Comparison of ENCODE assay signal across 16 cellular contexts in genomic region chr1:63817700-63818099, GRCh38. TPM values are rescaled to one million over a fixed set of nuclear protein-coding genes. Genes with fewer than 3 reads are reported as not detected.
DNase-seq lines count a peak whose midpoint lies in the region; ATAC-seq, FAIRE-seq and TF ChIP-seq lines count a peak whose summit lies in the region.
"Had no signal": no experiment of that assay in that cellular context is flagged by ENCODE, and none has a peak within 500 bp of the region (broad histone marks: within the 10 kb centered on the region; RNA-seq: fewer than 3 reads in every experiment).

No MANE protein-coding gene starts in this region.

- no peak overlapping the region for H4K91ac ChIP-seq in H9 (ENCODE audit: insufficient read length, low read depth, low read length)

- no peak for TF ChIP-seq EP300 in A549 (IDR thresholded peaks at IDR 0.05)

- no peak overlapping the region for H2AK5ac ChIP-seq in H9 (ENCODE audit: insufficient read length, low read length)

- CTCF ChIA-PET in A549 (lab: Yijun Ruan, JAX) (no interaction called here), WTC11 (lab: Charles Lee) (no interaction called here)

- no peak overlapping the region for H3K23ac ChIP-seq in H9 (ENCODE audit: insufficient read length, low read depth, low read length)

- FAIRE-seq in A549 (lab: Jason Lieb, UNC) = no peak
- FAIRE-seq: A204.1, H1 had no signal

- DNase-seq in A549 (ENCODE audit: low read depth in 1 of 2, low spot score in 1 of 2) = no peak
- DNase-seq in H9 = no peak
- DNase-seq in WTC11 (ENCODE audit: low spot score) = no peak
- DNase-seq in mesothelial cell of epicardium (ENCODE audit: low spot score in 2 of 2, unreplicated experiment in 2 of 2) = no peak
- DNase-seq in HUDEP-2 (lab: John Stamatoyannopoulos, UW; ENCODE audit: unreplicated experiment in 76 of 76) = no peak
- no peak for DNase-seq in activated T-cell treated with anti-CD3 and anti-CD28 coated beads, Interleukin-2, amount 50 U/mL, for 1 hour
- DNase-seq in RPMI8226 = no peak
- DNase-seq in Karpas-422 = no peak
- DNase-seq: AML-193; CD8-positive, alpha-beta T cell; DND-41; GF-D8; NCI-H1930; NCI-H510A treated with DMSO at 0.1 percent for 48 hours had no signal

- H3K9me2 ChIP-seq in Karpas-422 (replicated peaks; ENCODE audit: insufficient read depth, low read length) = no peaks in the 10 kb centered on the region

- H3K4me3 Mint-ChIP-seq in H9 = peak overlapping the region in 1 of 2 experiments; percentile 59; a peak in 2 of 5 replicates
- H3K4me3 Mint-ChIP-seq in WTC11 = no peak overlapping the region
- no peak overlapping the region for H3K4me3 Mint-ChIP-seq in mesothelial cell of epicardium
- H3K4me3 Mint-ChIP-seq: CD8-positive, alpha-beta T cell had no signal

- H3K4me1 ChIP-seq in A549 = peaks cover 51% of the 10 kb centered on the region
- H3K4me1 ChIP-seq in H9 (ENCODE audit: insufficient read depth, low read length) = peaks cover 19% of the 10 kb centered on the region
- no peaks in the 10 kb centered on the region for H3K4me1 ChIP-seq in Karpas-422 (ENCODE audit: low read length)

- peaks cover 26 to 40% (median 39%) of the 10 kb centered on the region in 3 experiments for H3K36me3 Mint-ChIP-seq in H9 (ENCODE audit: insufficient read depth in 1 of 3, low read depth in 3 of 3)
- peaks cover 39% of the 10 kb centered on the region for H3K36me3 Mint-ChIP-seq in WTC11
- H3K36me3 Mint-ChIP-seq in mesothelial cell of epicardium = peaks cover 15% of the 10 kb centered on the region
- H3K36me3 Mint-ChIP-seq: CD8-positive, alpha-beta T cell had no signal

- H3K9ac ChIP-seq in H9 (ENCODE audit: extremely low read depth, insufficient read length, low read length) (no peak overlapping the region), Karpas-422 (ENCODE audit: low read length) (no peak overlapping the region)

- no peak overlapping the region for H2BK5ac ChIP-seq in H9 (ENCODE audit: insufficient read length, low read length)

- no peak for TF ChIP-seq POLR2A in A549 (IDR thresholded peaks at IDR 0.05; ENCODE audit: low read length)

- no peak overlapping the region for H2BK20ac ChIP-seq in H9 (ENCODE audit: low read depth, low read length, poor library complexity, severe bottlenecking)

- H3K36me3 ChIP-seq in Karpas-422 (ENCODE audit: insufficient read depth, low read length) = no peaks in the 10 kb centered on the region

- H2BK12ac ChIP-seq in H9 (ENCODE audit: insufficient read length, low read depth, low read length) = no peak overlapping the region

- no peak overlapping the region for H3T11ph ChIP-seq in H9 (ENCODE audit: low read length)

- no peaks in the 10 kb centered on the region for H3K27me3 ChIP-seq in H9 (ENCODE audit: insufficient read depth, low read length)
- no peaks in the 10 kb centered on the region for H3K27me3 ChIP-seq in Karpas-422 (ENCODE audit: low read length)

- H3K9me3 Mint-ChIP-seq in H9 (peaks cover 27 to 37% of the 10 kb centered on the region in 2 experiments), WTC11 (peaks cover 28% of the 10 kb centered on the region), mesothelial cell of epicardium (peaks cover 15% of the 10 kb centered on the region)
- H3K9me3 Mint-ChIP-seq: CD8-positive, alpha-beta T cell had no signal

- ATAC-seq in A549 (peak in 1 of 2 experiments; percentile 22; a peak in 3 of 6 replicates), WTC11 (peak; percentile 61)
- ATAC-seq: CD8-positive, alpha-beta T cell had no signal

- H3K27ac ChIP-seq in A549 (peak overlapping the region; percentile 46 to 60; a peak in 4 of 6 replicates), H9 (ENCODE audit: insufficient read length, low read depth, low read length) (no peak overlapping the region), Karpas-422 (ENCODE audit: low read length) (no peak overlapping the region)

- no peak overlapping the region for H3K18ac ChIP-seq in H9 (ENCODE audit: insufficient read length, low read depth, low read length)

- H2AFZ ChIP-seq in H9 (ENCODE audit: low read length) (no peak overlapping the region), Karpas-422 (ENCODE audit: low read length) (no peak overlapping the region)

- H2BK15ac ChIP-seq in H9 (ENCODE audit: low read depth, low read length) = no peak overlapping the region

- H3K79me2 ChIP-seq in H9 (ENCODE audit: insufficient read depth, low read length) (peaks cover 68% of the 10 kb centered on the region; the same call in 1 of the 2 replicates), Karpas-422 (ENCODE audit: low read length) (no peaks in the 10 kb centered on the region)

- H3K27ac Mint-ChIP-seq in H9 (peak overlapping the region; percentile 25 to 96 (median 76); a peak in 6 of 7 replicates), WTC11 (peak overlapping the region; percentile 96), mesothelial cell of epicardium (peak overlapping the region; percentile 83)
- H3K27ac Mint-ChIP-seq: CD8-positive, alpha-beta T cell had no signal

- H3K4me3 ChIP-seq in A549 (no peak overlapping the region), Karpas-422 (ENCODE audit: low read length) (no peak overlapping the region)

- no peak overlapping the region for H4K5ac ChIP-seq in H9 (ENCODE audit: insufficient read length, low read depth, low read length)

- peaks cover 10% of the 10 kb centered on the region for H3K79me1 ChIP-seq in H9 (ENCODE audit: insufficient read depth, low read depth, low read length, poor library complexity, severe bottlenecking)

- 65% methylated on average over 6 of the region's 6 CpGs for WGBS in A549 (ENCODE audit: missing lambda C conversion rate)
- no CpG with 5 or more reads among the region's 6 CpGs for WGBS in H9 (ENCODE audit: extremely low coverage, insufficient read length, low lambda C conversion rate)

- H3K56ac ChIP-seq in H9 (ENCODE audit: insufficient read length, low read depth, low read length) = no peak overlapping the region

- H3K23me2 ChIP-seq in H9 (ENCODE audit: insufficient read length, low read depth, low read length, poor library complexity, severe bottlenecking) = no peaks in the 10 kb centered on the region

- H3K14ac ChIP-seq in H9 (ENCODE audit: insufficient read depth, low read length) = no peak overlapping the region

- H4K20me1 ChIP-seq in H9 (ENCODE audit: control insufficient read depth, insufficient read depth, insufficient read length) (no peaks in the 10 kb centered on the region), Karpas-422 (ENCODE audit: insufficient read depth, low read depth, low read length) (no peaks in the 10 kb centered on the region)

- H3K4ac ChIP-seq in H9 (ENCODE audit: low read depth, low read length) = no peak overlapping the region

- TF ChIP-seq RAD21 in A549 (conservative IDR thresholded peaks at IDR 0.05 in 1 of 2, IDR thresholded peaks at IDR 0.05 in 1 of 2) = no peak

- H3K4me1 Mint-ChIP-seq in H9 = peaks cover 53 to 58% of the 10 kb centered on the region in 2 experiments
- H3K4me1 Mint-ChIP-seq in WTC11 = peaks cover 59% of the 10 kb centered on the region
- H3K4me1 Mint-ChIP-seq in mesothelial cell of epicardium = peaks cover 40% of the 10 kb centered on the region

- peak overlapping the region; percentile 51 for H3K4me2 ChIP-seq in A549
- peak overlapping the region; percentile 10 for H3K4me2 ChIP-seq in H9 (ENCODE audit: insufficient read depth, insufficient read length, low read length)
- H3K4me2 ChIP-seq in Karpas-422 (ENCODE audit: low read depth, low read length, poor library complexity, severe bottlenecking) = no peak overlapping the region

- no peak overlapping the region for H2BK120ac ChIP-seq in H9 (ENCODE audit: low read depth, low read length, poor library complexity, severe bottlenecking)

- H3K27me3 Mint-ChIP-seq in H9 (ENCODE audit: low read depth) (no peaks in the 10 kb centered on the region), WTC11 (ENCODE audit: low read depth) (no peaks in the 10 kb centered on the region), mesothelial cell of epicardium (ENCODE audit: low read depth) (no peaks in the 10 kb centered on the region)

- no peak overlapping the region for H4K8ac ChIP-seq in H9 (replicated peaks; ENCODE audit: insufficient read length, low read depth, low read length)

- TF ChIP-seq CTCF in A549 (IDR thresholded peaks at IDR 0.05) (no peak), H9 (conservative IDR thresholded peaks at IDR 0.05) (no peak), WTC11 (IDR thresholded peaks at IDR 0.05) (no peak), mesothelial cell of epicardium (IDR thresholded peaks at IDR 0.05; ENCODE audit: unreplicated experiment) (no peak)

- H3K9me3 ChIP-seq in A549 (peaks cover 5% of the 10 kb centered on the region; the same call in 1 of the 3 replicates), H9 (ENCODE audit: control insufficient read depth, low read depth, low read length) (no peaks in the 10 kb centered on the region), Karpas-422 (ENCODE audit: low read length) (no peaks in the 10 kb centered on the region)

- POLR2A ChIA-PET in A549 (lab: Yijun Ruan, JAX) (no interaction called here), WTC11 (lab: Charles Lee) (no interaction called here)

TF ChIP-seq in A549, 52 proteins besides CTCF, POLR2A, EP300 and RAD21 (continues in another document):
- TF ChIP-seq RFX5 (IDR thresholded peaks at IDR 0.05) = no peak
- no peak for TF ChIP-seq ZSCAN20 (CRISPR knock-in tag; IDR thresholded peaks at IDR 0.05)

TF ChIP-seq in WTC11, 78 proteins besides CTCF, POLR2A, EP300 and RAD21:
- no peak for TF ChIP-seq ZNF263 (CRISPR knock-in tag; IDR thresholded peaks at IDR 0.05; ENCODE audit: low read depth)
- TF ChIP-seq NR1H2 (CRISPR knock-in tag; IDR thresholded peaks at IDR 0.05) = no peak
- no peak for TF ChIP-seq MLX (CRISPR knock-in tag; IDR thresholded peaks at IDR 0.05)

RNA-seq across cellular contexts. Expression of gene ROR1, which starts 43.9 kb away (rescaled TPM):
- polyA plus RNA-seq in A549 (2011; rRNA removed) = 19.0 and 29.3 TPM in 2 replicates
- polyA plus RNA-seq in A549 (2012; cell fraction: cytosol; rRNA removed) = 5.1 and 6.5 TPM in 2 replicates
- polyA plus RNA-seq in A549 (2012; cell fraction: nucleus; rRNA removed) = 7.0 and 8.2 TPM in 2 replicates
- 6.5 to 9.4 TPM (median 8.2 TPM) in 3 replicates for polyA plus RNA-seq in A549 (2017; fragmentation: RNase III; extraction: RNeasy Plus Mini Kit Qiagen cat#74134 plus additional on column Dnase treatment)
- 55.0 and 55.8 TPM in 2 replicates for polyA minus RNA-seq in A549 (2011; rRNA and poly(A)+ RNA removed)
- 75.9 and 76.4 TPM in 2 replicates for total RNA-seq in H9 (2021)
- total RNA-seq in WTC11 (2021) = 54.6 to 56.3 TPM (median 55.2 TPM) in 3 replicates
- total RNA-seq in mesothelial cell of epicardium = 76.0 to 89.9 TPM (median 81.4 TPM) in 3 replicates
- total RNA-seq in Karpas-422 (2014; rRNA removed; shearing (Covaris generic); ENCODE audit: low replicate concordance) = not detected in 2 replicates
- total RNA-seq: CD8-positive, alpha-beta T cell had no signal

Comparison
In these comparisons a context has a peak if more than half of its experiments do, and no peak if none do; other contexts are left out.
1. H3K27ac ChIP-seq: peak in A549 (2 of 2); none in H9 (single experiment) and Karpas-422 (single experiment).
2. RNA of gene ROR1, which starts 43.9 kb away (total RNA-seq): 76.0 to 89.9 TPM in mesothelial cell of epicardium, 75.9 to 76.4 TPM in H9 and 54.6 to 56.3 TPM in WTC11; not detected in Karpas-422; every median in the first group is over 10 times any median in the second.
3. Peak in every context shown above with its lines, with median percentiles within 50 percentile points of each other: H3K27ac Mint-ChIP-seq.